26 cellular contexts compared by ENCODE assay signal in genomic region chr1:2454227-2454626, GRCh38.
"Had no signal": no experiment of that assay in that cellular context is flagged by ENCODE, and none has a peak within 500 bp of the region (broad histone marks: within the 10 kb centered on the region; RNA-seq: fewer than 3 reads in every experiment).

No MANE protein-coding gene starts in this region.

- FAIRE-seq: TTC549 had no signal

- H3K9me3 ChIP-seq: MG63 had no signal

- H3K36me3 ChIP-seq: MG63 had no signal

- ATAC-seq: activated CD4-positive, alpha-beta T cell treated with anti-CD3 and anti-CD28 coated beads for 36 hours; activated T-cell treated with anti-CD3 and anti-CD28 coated beads, Interleukin-2, amount 50 U/mL, for 72 hours; PC-3; Right ventricle myocardium inferior; T-cell had no signal

- H3K27me3 ChIP-seq: MG63 had no signal

- H3K4me3 ChIP-seq: MG63, SK-N-MC had no signal

- H3K27ac ChIP-seq: SK-N-MC, VCaP had no signal

- DNase-seq: activated CD4-positive, alpha-beta memory T cell treated with anti-CD3 and anti-CD28 coated beads, Interleukin-2, amount 10 ng/mL, durations not matched to agents 7 days and 5 days; activated CD4-positive, alpha-beta T cell treated with anti-CD3 and anti-CD28 coated beads for 36 hours; activated CD4-positive, alpha-beta T cell treated with anti-CD3 and anti-CD28 coated beads, Interleukin-2, amount 50 U/mL, for 1 hour; activated CD4-positive, CD25-positive, alpha-beta regulatory T cell; activated gamma-delta T cell treated with Interleukin-2 at 50 U/mL for 16 hours; activated naive CD4-positive, alpha-beta T cell treated with anti-CD3 and anti-CD28 coated beads, Interleukin-2, amount 10 ng/mL, durations not matched to agents 7 days and 5 days; activated naive CD8-positive, alpha-beta T cell treated with anti-CD3 and anti-CD28 coated beads for 36 hours; activated T-cell treated with anti-CD3 and anti-CD28 coated beads for 4 hours; activated T-cell treated with anti-CD3 and anti-CD28 coated beads, Interleukin-2, amount 50 U/mL, for 72 hours; anterior cingulate cortex; central memory CD4-positive, alpha-beta T cell; MG63; MV-4-11; NCI-H1092 treated with DMSO at 0.1 percent for 48 hours; NCI-H1436; NCI-H1694 treated with DMSO at 0.1 percent for 48 hours; NCI-H2029 treated with DMSO at 0.1 percent for 48 hours; NCI-H524; PC-3; T-cell; T-helper 2 cell; T1000 had no signal
